ENCODE assay signal across 10 cellular contexts in genomic region chr5:141492168-141492885, GRCh38. TPM values are rescaled to one million over a fixed set of nuclear protein-coding genes. Genes with fewer than 3 reads are reported as not detected.
A peak's percentile ranks its signal among the peaks of the same experiment; 100 is the strongest.
DNase-seq lines count a peak whose midpoint lies in the region; TF ChIP-seq lines count a peak whose summit lies in the region.
"Had no signal": no experiment of that assay in that cellular context is flagged by ENCODE, and none has a peak within 500 bp of the region (broad histone marks: within the 10 kb centered on the region; RNA-seq: fewer than 3 reads in every experiment).

No MANE protein-coding gene starts in this region.

- H3K36me3 ChIP-seq in hepatocyte (replicated peaks; ENCODE audit: insufficient read depth, low read depth), result no peaks in the 10 kb centered on the region
- H3K36me3 ChIP-seq: WERI-Rb-1 had no signal

- peak overlapping the region; percentile 70 for H3K4me2 ChIP-seq in hepatocyte

- H3K9me2 ChIP-seq in hepatocyte (replicated peaks; ENCODE audit: insufficient read depth), result no peaks in the 10 kb centered on the region

- WGBS in hepatocyte (ENCODE audit: low lambda C conversion rate, missing lambda C conversion rate), result 39% methylated on average over 63 of the region's 68 CpGs

- no peak for TF ChIP-seq CTCF in hepatocyte (IDR thresholded peaks at IDR 0.05; ENCODE audit: poor library complexity)

- H3K27ac ChIP-seq in hepatocyte, result no peak overlapping the region
- H3K27ac ChIP-seq: HL-60, WERI-Rb-1 had no signal

- DNase-seq in stimulated activated CD4-positive, alpha-beta T cell treated with anti-CD3 and anti-CD28 coated beads, Interleukin-15, amount 100 ng/mL, for 24 hours, result peak; percentile 51
- no peak for DNase-seq in stimulated activated CD4-positive, alpha-beta T cell treated with anti-CD3 and anti-CD28 coated beads, Interleukin-12 subunit alpha, Interleukin-12 subunit beta, amount 100 ng/mL, for 4 hours
- DNase-seq in NOMO-1 treated with DMSO at 0.1 percent for 48 hours (lab: John Stamatoyannopoulos, UW; ENCODE audit: unreplicated experiment) (peak; percentile 17), hepatocyte (ENCODE audit: low spot score) (no peak), ureter (ENCODE audit: low spot score) (peak; percentile 42), OCI-M2 (lab: John Stamatoyannopoulos, UW; ENCODE audit: unreplicated experiment) (no peak), KBM-7 (no peak), NCI-H345 treated with DMSO at 0.1 percent for 48 hours (lab: John Stamatoyannopoulos, UW; ENCODE audit: unreplicated experiment) (no peak)
- DNase-seq: WERI-Rb-1 had no signal

- H3K27me3 ChIP-seq in hepatocyte, result peaks cover 27% of the 10 kb centered on the region

- in situ Hi-C loops in KBM-7 (cut with MboI; ENCODE audit: low pct_unique_long_range_greater_than_20kb, low sequenced_read_pairs), result no loop called here

- no peak overlapping the region for H3K4me3 ChIP-seq in hepatocyte

- H2AFZ ChIP-seq in hepatocyte, result no peak overlapping the region

- no peaks in the 10 kb centered on the region for H3K9me3 ChIP-seq in hepatocyte (ENCODE audit: low read depth)

- H4K20me1 ChIP-seq in hepatocyte (ENCODE audit: insufficient read depth, poor library complexity, severe bottlenecking), result no peaks in the 10 kb centered on the region

- peaks cover 19% of the 10 kb centered on the region for H3K4me1 ChIP-seq in hepatocyte (ENCODE audit: insufficient read depth)

- no peaks in the 10 kb centered on the region for H3K79me2 ChIP-seq in hepatocyte

RNA-seq across cellular contexts. Expression of gene PCDHGC5, which starts 3.4 kb away (rescaled TPM):
- total RNA-seq in hepatocyte (0.92 and 1.1 TPM in 2 replicates), ureter (2.8 TPM)
- polyA plus RNA-seq in hepatocyte, result 0.16 TPM in 1 of 2 replicates, not detected in the other

RNA-seq across cellular contexts. Expression of gene PCDHGC4, which starts 7.5 kb away (rescaled TPM):
- total RNA-seq in hepatocyte (0.44 and 1.5 TPM in 2 replicates), ureter (3.6 TPM)
- 0.15 and 0.35 TPM in 2 replicates for polyA plus RNA-seq in hepatocyte

RNA-seq across cellular contexts. Expression of gene PCDHGC3, which starts 16.6 kb away (rescaled TPM):
- 16.9 and 18.9 TPM in 2 replicates for total RNA-seq in hepatocyte
- 35.8 and 40.8 TPM in 2 replicates for polyA plus RNA-seq in hepatocyte
- total RNA-seq in ureter, result 52.6 TPM

Comparison
In these comparisons a context has a peak if more than half of its experiments do, and no peak if none do; other contexts are left out.
1. DNase-seq: peak in stimulated activated CD4-positive, alpha-beta T cell treated with anti-CD3 and anti-CD28 coated beads, Interleukin-15, amount 100 ng/mL, for 24 hours (single experiment), NOMO-1 treated with DMSO at 0.1 percent for 48 hours (single experiment) and ureter (single experiment); none in stimulated activated CD4-positive, alpha-beta T cell treated with anti-CD3 and anti-CD28 coated beads, Interleukin-12 subunit alpha, Interleukin-12 subunit beta, amount 100 ng/mL, for 4 hours (single experiment), hepatocyte (single experiment), OCI-M2 (single experiment), KBM-7 (single experiment) and NCI-H345 treated with DMSO at 0.1 percent for 48 hours (single experiment).